ENCODE assay signal across 20 cellular contexts in genomic region chr16:8919089-8919933, GRCh38. TPM values are rescaled to one million over a fixed set of nuclear protein-coding genes. Genes with fewer than 3 reads are reported as not detected.
DNase-seq lines count a peak whose midpoint lies in the region; ATAC-seq and TF ChIP-seq lines count a peak whose summit lies in the region.
"Had no signal": no experiment of that assay in that cellular context is flagged by ENCODE, and none has a peak within 500 bp of the region (broad histone marks: within the 10 kb centered on the region; RNA-seq: fewer than 3 reads in every experiment).

No MANE protein-coding gene starts in this region.

- H3K4me3 Mint-ChIP-seq in activated T-cell treated with anti-CD3 and anti-CD28 coated beads, Interleukin-2, amount 50 U/mL, for 72 hours: peak overlapping the region; percentile 51 to 59
- H3K4me3 Mint-ChIP-seq in activated T-helper 2 cell treated with anti-CD3 and anti-CD28 coated beads, Interferon-gamma antibody, Interleukin-2, Interleukin-4, amounts not matched to agents 10 μg/mL and 5 μg/mL and 100 μg/mL, durations not matched to agents 14 hours and 24 hours and 36 hours (ENCODE audit: low read depth): peak overlapping the region; percentile 43
- H3K4me3 Mint-ChIP-seq in naive thymus-derived CD8-positive, alpha-beta T cell: peak overlapping the region in 7 of 10 donors; percentile 22 to 72 (median 37)

- TF ChIP-seq EP300 in upper lobe of left lung (IDR thresholded peaks at IDR 0.05): no peak

- no peak for DNase-seq in activated T-cell treated with anti-CD3 and anti-CD28 coated beads, Interleukin-2, amount 50 U/mL, for 72 hours
- DNase-seq in activated T-cell treated with anti-CD3 and anti-CD28 coated beads for 4 hours (no peak), upper lobe of left lung (no peak), GM19240 (ENCODE audit: insufficient read length, low spot score) (no peak)
- peak; percentile 59 for DNase-seq in Jurkat, Clone E6-1 (ENCODE audit: low read depth, low spot score)
- no peak for DNase-seq in activated T-helper 2 cell treated with anti-CD3 and anti-CD28 coated beads, Interferon-gamma antibody, Interleukin-2, Interleukin-4, amounts not matched to agents 10 μg/mL and 5 μg/mL and 100 μg/mL, durations not matched to agents 14 hours and 24 hours and 36 hours (ENCODE audit: low spot score)
- no peak for DNase-seq in naive thymus-derived CD8-positive, alpha-beta T cell
- DNase-seq: dermis blood vessel endothelial cell, erythroblast, gastrocnemius medialis, H7, NCI-H446 treated with DMSO at 0.1 percent for 48 hours, SK-N-SH, upper lobe of right lung had no signal

- no peaks in the 10 kb centered on the region for H3K27me3 ChIP-seq in upper lobe of left lung
- H3K27me3 ChIP-seq: breast epithelium, gastrocnemius medialis, upper lobe of right lung had no signal

- 76 to 81% methylated on average over 11 to 18 of the region's 18 CpGs for WGBS in upper lobe of left lung, 2 donors

- no peaks in the 10 kb centered on the region for H3K27me3 Mint-ChIP-seq in activated T-cell treated with anti-CD3 and anti-CD28 coated beads, Interleukin-2, amount 50 U/mL, for 72 hours (ENCODE audit: low read depth)
- H3K27me3 Mint-ChIP-seq in activated T-helper 2 cell treated with anti-CD3 and anti-CD28 coated beads, Interferon-gamma antibody, Interleukin-2, Interleukin-4, amounts not matched to agents 10 μg/mL and 5 μg/mL and 100 μg/mL, durations not matched to agents 14 hours and 24 hours and 36 hours (ENCODE audit: low read depth): no peaks in the 10 kb centered on the region
- H3K27me3 Mint-ChIP-seq in naive thymus-derived CD8-positive, alpha-beta T cell: no peaks in the 10 kb centered on the region

- H3K27ac ChIP-seq in upper lobe of left lung: no peak overlapping the region
- H3K27ac ChIP-seq: breast epithelium, gastrocnemius medialis, upper lobe of right lung had no signal

- H3K4me1 Mint-ChIP-seq in activated T-cell treated with anti-CD3 and anti-CD28 coated beads, Interleukin-2, amount 50 U/mL, for 72 hours (ENCODE audit: low read depth): peaks cover 55% of the 10 kb centered on the region
- H3K4me1 Mint-ChIP-seq in activated T-helper 2 cell treated with anti-CD3 and anti-CD28 coated beads, Interferon-gamma antibody, Interleukin-2, Interleukin-4, amounts not matched to agents 10 μg/mL and 5 μg/mL and 100 μg/mL, durations not matched to agents 14 hours and 24 hours and 36 hours (ENCODE audit: low read depth): peaks cover 67% of the 10 kb centered on the region
- peaks cover 13 to 41% (median 28%) of the 10 kb centered on the region in 4 donors for H3K4me1 Mint-ChIP-seq in naive thymus-derived CD8-positive, alpha-beta T cell

- TF ChIP-seq CTCF in upper lobe of left lung (IDR thresholded peaks at IDR 0.05): no peak

- peak overlapping the region; percentile 92 for H3K27ac Mint-ChIP-seq in activated T-cell treated with anti-CD3 and anti-CD28 coated beads, Interleukin-2, amount 50 U/mL, for 72 hours
- H3K27ac Mint-ChIP-seq in activated T-helper 2 cell treated with anti-CD3 and anti-CD28 coated beads, Interferon-gamma antibody, Interleukin-2, Interleukin-4, amounts not matched to agents 10 μg/mL and 5 μg/mL and 100 μg/mL, durations not matched to agents 14 hours and 24 hours and 36 hours: peak overlapping the region; percentile 71
- H3K27ac Mint-ChIP-seq in naive thymus-derived CD8-positive, alpha-beta T cell: peak overlapping the region; percentile 55 to 90 (median 83)

- peak overlapping the region; percentile 25 for H3K4me3 ChIP-seq in Jurkat, Clone E6-1 (ENCODE audit: low read length)
- H3K4me3 ChIP-seq in upper lobe of left lung: no peak overlapping the region
- H3K4me3 ChIP-seq: breast epithelium, gastrocnemius medialis, upper lobe of right lung had no signal

- POLR2A ChIA-PET in naive thymus-derived CD8-positive, alpha-beta T cell (lab: Charles Lee): interaction anchor here (0.6 kb wide), 1 partner anchor 216 kb away, joined by 3 read pairs; no protein-coding TSS in a partner anchor

- no peak for TF ChIP-seq POLR2A in upper lobe of left lung (IDR thresholded peaks at IDR 0.05)

- no peak for ATAC-seq in activated T-cell treated with anti-CD3 and anti-CD28 coated beads, Interleukin-2, amount 50 U/mL, for 72 hours (replicated peaks in 1 of 2)
- ATAC-seq in naive thymus-derived CD8-positive, alpha-beta T cell: peak in 1 of 2 donors; percentile 39
- ATAC-seq in upper lobe of left lung (ENCODE audit: low FRiP score in 2 of 2) (no peak), GM19467 (IDR thresholded peaks at IDR 0.05; ENCODE audit: unreplicated experiment) (no peak)
- ATAC-seq: gastrocnemius medialis, upper lobe of right lung had no signal

- H3K9me3 ChIP-seq in upper lobe of left lung: no peaks in the 10 kb centered on the region
- H3K9me3 ChIP-seq: breast epithelium, gastrocnemius medialis, SK-N-SH, upper lobe of right lung had no signal

- intact Hi-C loops in activated T-helper 2 cell treated with anti-CD3 and anti-CD28 coated beads, Interferon-gamma antibody, Interleukin-2, Interleukin-4, amounts not matched to agents 10 μg/mL and 5 μg/mL and 100 μg/mL, durations not matched to agents 14 hours and 24 hours and 36 hours (cut with micrococcal nuclease): no loop called here

- H3K9me3 Mint-ChIP-seq in activated T-cell treated with anti-CD3 and anti-CD28 coated beads, Interleukin-2, amount 50 U/mL, for 72 hours: no peaks in the 10 kb centered on the region
- H3K9me3 Mint-ChIP-seq in activated T-helper 2 cell treated with anti-CD3 and anti-CD28 coated beads, Interferon-gamma antibody, Interleukin-2, Interleukin-4, amounts not matched to agents 10 μg/mL and 5 μg/mL and 100 μg/mL, durations not matched to agents 14 hours and 24 hours and 36 hours: no peaks in the 10 kb centered on the region
- H3K9me3 Mint-ChIP-seq in naive thymus-derived CD8-positive, alpha-beta T cell: no peaks in the 10 kb centered on the region

- peaks cover 0 to 2% (median 0%) of the 10 kb centered on the region in 4 donors for H3K4me1 ChIP-seq in upper lobe of left lung
- H3K4me1 ChIP-seq: breast epithelium had no signal

- peaks cover 12 to 26% of the 10 kb centered on the region in 2 donors for H3K36me3 Mint-ChIP-seq in activated T-cell treated with anti-CD3 and anti-CD28 coated beads, Interleukin-2, amount 50 U/mL, for 72 hours (ENCODE audit: insufficient read depth in 2 of 2)
- peaks cover 85% of the 10 kb centered on the region for H3K36me3 Mint-ChIP-seq in activated T-helper 2 cell treated with anti-CD3 and anti-CD28 coated beads, Interferon-gamma antibody, Interleukin-2, Interleukin-4, amounts not matched to agents 10 μg/mL and 5 μg/mL and 100 μg/mL, durations not matched to agents 14 hours and 24 hours and 36 hours (ENCODE audit: low read depth)
- H3K36me3 Mint-ChIP-seq in naive thymus-derived CD8-positive, alpha-beta T cell: peaks cover 0 to 96% (median 15%) of the 10 kb centered on the region in 3 donors

- peaks cover 37 to 90% (median 78%) of the 10 kb centered on the region in 4 donors for H3K36me3 ChIP-seq in upper lobe of left lung

RNA-seq across cellular contexts. Expression of gene LITAFD, which starts 37.2 kb away (rescaled TPM):
- not detected for total RNA-seq in activated T-cell treated with anti-CD3 and anti-CD28 coated beads, Interleukin-2, amount 50 U/mL, for 72 hours
- polyA plus RNA-seq in Jurkat, Clone E6-1 (2012; ENCODE audit: insufficient read depth, insufficient read length): not detected
- not detected in 2 replicates for total RNA-seq in activated T-helper 2 cell treated with anti-CD3 and anti-CD28 coated beads, Interferon-gamma antibody, Interleukin-2, Interleukin-4, amounts not matched to agents 10 μg/mL and 5 μg/mL and 100 μg/mL, durations not matched to agents 14 hours and 24 hours and 36 hours
- total RNA-seq in naive thymus-derived CD8-positive, alpha-beta T cell: not detected
- not detected for polyA plus RNA-seq in naive thymus-derived CD8-positive, alpha-beta T cell
- not detected for total RNA-seq in upper lobe of left lung
- total RNA-seq: activated CD8-positive, alpha-beta memory T cell treated with anti-CD3 and anti-CD28 coated beads for 36 hours; breast epithelium; dermis blood vessel endothelial cell; gastrocnemius medialis; H7; mesenteric fat pad; renal cortical epithelial cell; upper lobe of right lung had no signal
- polyA plus RNA-seq: AG04450, SK-N-SH had no signal

RNA-seq across cellular contexts. Expression of gene USP7, which starts 44.4 kb away (rescaled TPM):
- total RNA-seq in activated T-cell treated with anti-CD3 and anti-CD28 coated beads, Interleukin-2, amount 50 U/mL, for 72 hours: 100 to 1,000 TPM; 126 to 131 TPM
- 98.6 TPM for polyA plus RNA-seq in Jurkat, Clone E6-1 (2012; ENCODE audit: insufficient read depth, insufficient read length)
- 164 and 176 TPM in 2 replicates for total RNA-seq in activated T-helper 2 cell treated with anti-CD3 and anti-CD28 coated beads, Interferon-gamma antibody, Interleukin-2, Interleukin-4, amounts not matched to agents 10 μg/mL and 5 μg/mL and 100 μg/mL, durations not matched to agents 14 hours and 24 hours and 36 hours
- 100 to 1,000 TPM; 201 to 207 TPM for total RNA-seq in naive thymus-derived CD8-positive, alpha-beta T cell
- polyA plus RNA-seq in naive thymus-derived CD8-positive, alpha-beta T cell: 1 to 10 TPM; 6.4 to 9.9 (median 9.2) TPM
- total RNA-seq in upper lobe of left lung: 100 to 1,000 TPM in 1 of 6 donors, 10 to 100 TPM in 5; 68.2 to 122 (median 72.2) TPM

RNA-seq across cellular contexts. Expression of gene CARHSP1, which starts 50.5 kb away (rescaled TPM):
- 10 to 100 TPM; 71.4 to 73.1 TPM for total RNA-seq in activated T-cell treated with anti-CD3 and anti-CD28 coated beads, Interleukin-2, amount 50 U/mL, for 72 hours
- polyA plus RNA-seq in Jurkat, Clone E6-1 (2012; ENCODE audit: insufficient read depth, insufficient read length): 320 TPM
- 84.4 and 90.8 TPM in 2 replicates for total RNA-seq in activated T-helper 2 cell treated with anti-CD3 and anti-CD28 coated beads, Interferon-gamma antibody, Interleukin-2, Interleukin-4, amounts not matched to agents 10 μg/mL and 5 μg/mL and 100 μg/mL, durations not matched to agents 14 hours and 24 hours and 36 hours
- 10 to 100 TPM; 59.6 to 61.2 TPM for total RNA-seq in naive thymus-derived CD8-positive, alpha-beta T cell
- polyA plus RNA-seq in naive thymus-derived CD8-positive, alpha-beta T cell: 10 to 100 TPM; 40.0 to 51.9 (median 48.5) TPM
- total RNA-seq in upper lobe of left lung: 100 to 1,000 TPM in 1 of 6 donors, 10 to 100 TPM in 5; 33.5 to 102 (median 75.3) TPM
